16 cellular contexts compared by ENCODE assay signal in the genomic region with DNA sequence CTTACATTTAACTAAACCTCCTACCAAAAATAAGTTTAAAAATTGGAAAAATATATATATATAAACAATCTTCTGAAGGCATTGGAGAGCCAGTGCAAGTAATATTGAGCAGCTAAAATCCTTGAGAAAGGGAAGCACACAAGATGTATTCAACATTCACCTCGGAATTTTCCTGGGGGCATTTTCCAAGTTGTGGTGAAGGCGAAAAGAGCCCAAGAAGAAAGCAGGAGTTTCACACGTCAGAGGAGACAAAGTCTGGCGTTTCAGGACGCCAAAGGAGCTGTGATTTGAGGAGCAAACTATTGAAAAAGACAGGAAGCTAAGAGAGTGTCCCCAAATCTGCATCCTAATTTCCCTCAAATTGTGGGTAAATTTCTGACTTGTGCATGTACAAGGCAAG. TPM values are rescaled to one million over a fixed set of nuclear protein-coding genes. Genes with fewer than 3 reads are reported as not detected.
DNase-seq lines count a peak whose midpoint lies in the region; ATAC-seq, FAIRE-seq and TF ChIP-seq lines count a peak whose summit lies in the region.
"Had no signal": no experiment of that assay in that cellular context is flagged by ENCODE, and none has a peak within 500 bp of the region (broad histone marks: within the 10 kb centered on the region; RNA-seq: fewer than 3 reads in every experiment).

No MANE protein-coding gene starts in this region.

- CTCF ChIA-PET in H1 (lab: Charles Lee; ENCODE audit: partially characterized antibody): interaction anchor here (0.7 to 7.3 kb wide), 7 partner anchors 11 to 711 kb away, joined by 3 to 41 read pairs (median 6); no protein-coding TSS in a partner anchor

- H2BK120ac ChIP-seq in H1 (replicated peaks; ENCODE audit: low read depth, low read length): no peak overlapping the region

- H3K4me2 ChIP-seq in H1 (ENCODE audit: insufficient read depth in 1 of 2, low read depth in 2 of 2, low read length in 2 of 2): no peak overlapping the region

- H2BK12ac ChIP-seq in H1 (ENCODE audit: low read depth, low read length): no peak overlapping the region

- H2AK5ac ChIP-seq in H1 (ENCODE audit: low read depth, low read length): no peak overlapping the region

- TF ChIP-seq EP300 in H1 (IDR thresholded peaks at IDR 0.05; ENCODE audit: borderline replicate concordance in 1 of 2, low read depth in 2 of 2, low read length in 2 of 2): no peak

- H3K9ac ChIP-seq in H1 (replicated peaks in 1 of 4; ENCODE audit: extremely low read depth in 1 of 4, low read depth in 3 of 4, low read length in 3 of 4): no peak overlapping the region

- no peak overlapping the region for H3K23ac ChIP-seq in H1 (ENCODE audit: insufficient read length)

- H4K5ac ChIP-seq in H1 (ENCODE audit: insufficient read length, low read depth, low read length): no peak overlapping the region

- no peaks in the 10 kb centered on the region for H3K36me3 Mint-ChIP-seq in neural crest cell (ENCODE audit: low read depth)

- H3K4me3 ChIP-seq in BE2C (ENCODE audit: low read depth, low read length): peak overlapping the region; percentile 53; the same call in 1 of the 2 replicates
- H3K4me3 ChIP-seq in H1 (ENCODE audit: extremely low read depth in 1 of 4, insufficient read depth in 2 of 4, low read depth in 3 of 4, low read length in 4 of 4): no peak overlapping the region

- 85% methylated on average over 5 of the region's 5 CpGs; no CpG with 5 or more reads in 1 of the 2 experiments for WGBS in H1 (ENCODE audit: extremely low coverage in 1 of 2, insufficient coverage in 1 of 2, insufficient read length in 1 of 2, insufficient replicate concordance in 2 of 2, low coverage in 1 of 2, low lambda C conversion rate in 2 of 2, missing lambda C conversion rate in 1 of 2), 2 experiments

- H3K4me3 Mint-ChIP-seq in neural crest cell: no peak overlapping the region

- H4K8ac ChIP-seq in H1 (ENCODE audit: extremely low read depth, insufficient read depth, low read length): no peak overlapping the region

- H3K23me2 ChIP-seq in H1 (ENCODE audit: low read depth, low read length): no peaks in the 10 kb centered on the region

- H3K79me2 ChIP-seq in H1 (ENCODE audit: control insufficient read depth in 1 of 2, insufficient read depth in 2 of 2, low read length in 2 of 2): no peaks in the 10 kb centered on the region

- no peak overlapping the region for H2BK20ac ChIP-seq in H1 (ENCODE audit: low read length)

- H3K27ac ChIP-seq in H1 (ENCODE audit: low read depth, low read length): no peak overlapping the region

- no peaks in the 10 kb centered on the region for H4K20me1 ChIP-seq in H1 (replicated peaks in 1 of 2; ENCODE audit: control insufficient read depth in 1 of 2, insufficient read depth in 2 of 2, low read length in 2 of 2)

- H3K14ac ChIP-seq in H1 (ENCODE audit: insufficient read length): no peak overlapping the region

- no peaks in the 10 kb centered on the region for H3K27me3 Mint-ChIP-seq in neural crest cell (ENCODE audit: low read depth)

- no peak overlapping the region for H3K18ac ChIP-seq in H1 (ENCODE audit: extremely low read depth, low read length)

- H3K56ac ChIP-seq in H1 (replicated peaks; ENCODE audit: insufficient read length, low read depth, low read length): no peak overlapping the region

- peaks cover 12% of the 10 kb centered on the region for H3K4me1 Mint-ChIP-seq in neural crest cell

- no peak for TF ChIP-seq POLR2A in H1 (IDR thresholded peaks at IDR 0.05; ENCODE audit: control extremely low read depth in 1 of 2, low read depth in 2 of 2, low read length in 2 of 2)

- peak overlapping the region; percentile 97 for H2AFZ ChIP-seq in H1 (ENCODE audit: low read length)

- no peak for ATAC-seq in HG02938 (IDR thresholded peaks at IDR 0.05; ENCODE audit: unreplicated experiment)
- no peak for ATAC-seq in GM18909 (IDR thresholded peaks at IDR 0.05; ENCODE audit: poor library complexity, unreplicated experiment)
- ATAC-seq in GM21360 (IDR thresholded peaks at IDR 0.05; ENCODE audit: unreplicated experiment): no peak

- H3K4me1 ChIP-seq in BE2C (no peaks in the 10 kb centered on the region), H1 (replicated peaks in 1 of 4; ENCODE audit: control insufficient read depth in 3 of 4, insufficient read depth in 4 of 4, low read length in 3 of 4) (no peaks in the 10 kb centered on the region)

- peak overlapping the region; percentile 30 for H3K27ac Mint-ChIP-seq in neural crest cell (ENCODE audit: unreplicated experiment)

- no peak overlapping the region for H3K4ac ChIP-seq in H1 (replicated peaks; ENCODE audit: insufficient read length, low read depth, low read length)

- H3K9me3 ChIP-seq in BE2C (no peaks in the 10 kb centered on the region), H1 (ENCODE audit: insufficient read depth in 2 of 2, low read depth in 1 of 2, low read length in 1 of 2) (no peaks in the 10 kb centered on the region)
- H3K9me3 ChIP-seq: Caco-2 had no signal

- no peak for TF ChIP-seq RAD21 in H1 (IDR thresholded peaks at IDR 0.05 in 1 of 2, conservative IDR thresholded peaks at IDR 0.05 in 1 of 2; ENCODE audit: low read depth in 2 of 2, low read length in 2 of 2)

- no peak overlapping the region for H4K91ac ChIP-seq in H1 (replicated peaks; ENCODE audit: insufficient read length, low read length)

- no peaks in the 10 kb centered on the region for H3K9me3 Mint-ChIP-seq in neural crest cell

- POLR2A ChIA-PET in H1 (lab: Charles Lee; ENCODE audit: partially characterized antibody): no interaction called here

- TF ChIP-seq CTCF in BE2C (IDR thresholded peaks at IDR 0.05; ENCODE audit: low read depth, low read length) (no peak), H1 (IDR thresholded peaks at IDR 0.05; ENCODE audit: control extremely low read depth in 1 of 3, insufficient read depth in 1 of 3, low read depth in 1 of 3, low read length in 3 of 3) (no peak), neural crest cell (conservative IDR thresholded peaks at IDR 0.05) (no peak)

- H3K36me3 ChIP-seq in BE2C (no peaks in the 10 kb centered on the region), H1 (ENCODE audit: control insufficient read depth in 2 of 4, insufficient read depth in 4 of 4, low read length in 3 of 4) (no peaks in the 10 kb centered on the region)

- H3K27me3 ChIP-seq in BE2C (peaks cover 3% of the 10 kb centered on the region; the same call in 1 of the 2 replicates), H1 (replicated peaks in 1 of 4; ENCODE audit: control insufficient read depth in 3 of 4, extremely low read depth in 1 of 4, insufficient read depth in 3 of 4, low read length in 3 of 4) (no peaks in the 10 kb centered on the region)

- no peaks in the 10 kb centered on the region for H3K79me1 ChIP-seq in H1 (ENCODE audit: low read depth, low read length)

- DNase-seq in BE2C (no peak), RPMI7951 (ENCODE audit: low read depth) (peak; percentile 58), H1 (ENCODE audit: low read depth in 1 of 2, low spot score in 2 of 2) (no peak), neural crest cell (ENCODE audit: low read depth, low spot score) (no peak), SIG-M5 treated with dmso at 0.1 percent for 504 hours (lab: John Stamatoyannopoulos, UW; ENCODE audit: unreplicated experiment) (no peak)
- DNase-seq: 8988T, Caco-2, KG1, MM.1S, NCI-H187 treated with DMSO at 0.1 percent for 48 hours, NCI-H2171, SHP77 treated with DMSO at 0.1 percent for 48 hours had no signal

- FAIRE-seq in H1 (lab: Jason Lieb, UNC): no peak
- FAIRE-seq: RCC 7860 had no signal

- H2BK5ac ChIP-seq in H1 (ENCODE audit: low read depth, low read length): no peak overlapping the region

- H2BK15ac ChIP-seq in H1 (ENCODE audit: low read length): no peak overlapping the region

TF ChIP-seq in H1, 55 proteins besides CTCF, POLR2A, EP300 and RAD21:
- TF ChIP-seq RNF2 (IDR thresholded peaks at IDR 0.05; ENCODE audit: borderline replicate concordance, low read depth, low read length, missing control alignments, poor library complexity, severe bottlenecking): no peak
- TF ChIP-seq CHD2 (IDR thresholded peaks at IDR 0.05; ENCODE audit: low read length): no peak
- TF ChIP-seq SRF (IDR thresholded peaks at IDR 0.05; ENCODE audit: low read depth, low read length): no peak
- no peak for TF ChIP-seq CHD1 (IDR thresholded peaks at IDR 0.05; ENCODE audit: low read depth, low read length)
- TF ChIP-seq SP4 (IDR thresholded peaks at IDR 0.05; ENCODE audit: low read length): no peak
- TF ChIP-seq NRF1 (IDR thresholded peaks at IDR 0.05; ENCODE audit: low read depth, low read length): no peak
- TF ChIP-seq TCF12 (IDR thresholded peaks at IDR 0.05; ENCODE audit: low read depth, low read length): no peak
- TF ChIP-seq CTBP2 (IDR thresholded peaks at IDR 0.05; ENCODE audit: borderline replicate concordance, insufficient read depth, insufficient read length, low read length): no peak

RNA-seq across cellular contexts. Expression of a gene that starts 9.1 kb away (rescaled TPM):
- polyA plus RNA-seq in BE2C (2012; ENCODE audit: insufficient read depth, insufficient read length, low read depth): 1.6 TPM
- 0.98 and 1.2 TPM in 2 replicates for total RNA-seq in RPMI7951 (2014; rRNA removed; shearing (Covaris generic))
- total RNA-seq in H1 (2021; fragmentation: NEBNext Ultra II Directional; extraction: Animal tissue kit (Norgen Biotek cat#: 25700)): not detected in 2 replicates
- polyA plus RNA-seq in H1 (2011; rRNA removed): 0.02 TPM in 1 of 2 replicates, not detected in the other
- 0.03 TPM for polyA plus RNA-seq in H1 (2011; cell fraction: cytosol; rRNA removed)
- polyA plus RNA-seq in H1 (2011; cell fraction: nucleus; rRNA removed): not detected
- polyA plus RNA-seq in H1 (2012, experiment 1 of 2): 0.08 to 0.25 TPM in 2 of 4 replicates, not detected in the others
- not detected for polyA plus RNA-seq in H1 (2012, experiment 2 of 2)
- polyA plus RNA-seq in H1 (2013, experiment 1 of 2): 0.02 TPM
- polyA plus RNA-seq in H1 (2013, experiment 2 of 2): 0.06 TPM
- not detected in 2 replicates for polyA minus RNA-seq in H1 (2011; rRNA and poly(A)+ RNA removed)
- not detected for polyA minus RNA-seq in H1 (2011; cell fraction: cytosol; rRNA and poly(A)+ RNA removed)
- not detected for polyA minus RNA-seq in H1 (2011; cell fraction: nucleus; rRNA and poly(A)+ RNA removed)
- 8.7 and 8.8 TPM in 2 replicates for total RNA-seq in neural crest cell

RNA-seq across cellular contexts. Expression of a gene that starts 28.4 kb away (rescaled TPM):
- 0.31 TPM for polyA plus RNA-seq in BE2C (2012; ENCODE audit: insufficient read depth, insufficient read length, low read depth)
- total RNA-seq in RPMI7951 (2014; rRNA removed; shearing (Covaris generic)): 0.78 and 2.5 TPM in 2 replicates
- 1.6 and 2.6 TPM in 2 replicates for total RNA-seq in H1 (2021; fragmentation: NEBNext Ultra II Directional; extraction: Animal tissue kit (Norgen Biotek cat#: 25700))
- 0.99 and 1.9 TPM in 2 replicates for polyA plus RNA-seq in H1 (2011; rRNA removed)
- polyA plus RNA-seq in H1 (2011; cell fraction: cytosol; rRNA removed): 1.3 TPM
- 2.3 TPM for polyA plus RNA-seq in H1 (2011; cell fraction: nucleus; rRNA removed)
- 1.7 to 2.0 TPM (median 1.8 TPM) in 4 replicates for polyA plus RNA-seq in H1 (2012, experiment 1 of 2)
- polyA plus RNA-seq in H1 (2012, experiment 2 of 2): 0.16 TPM
- polyA plus RNA-seq in H1 (2013, experiment 1 of 2): 1.8 TPM
- polyA plus RNA-seq in H1 (2013, experiment 2 of 2): 1.9 TPM
- polyA minus RNA-seq in H1 (2011; rRNA and poly(A)+ RNA removed): 3.5 and 7.0 TPM in 2 replicates
- polyA minus RNA-seq in H1 (2011; cell fraction: cytosol; rRNA and poly(A)+ RNA removed): 2.6 TPM
- 14.0 TPM for polyA minus RNA-seq in H1 (2011; cell fraction: nucleus; rRNA and poly(A)+ RNA removed)
- total RNA-seq in neural crest cell: 1.6 and 1.8 TPM in 2 replicates
